Comparison of ENCODE assay signal across 8 cellular contexts in genomic region chr5:95861221-95861857, GRCh38. TPM values are rescaled to one million over a fixed set of nuclear protein-coding genes. Genes with fewer than 3 reads are reported as not detected.
DNase-seq lines count a peak whose midpoint lies in the region; ATAC-seq and TF ChIP-seq lines count a peak whose summit lies in the region.

No MANE protein-coding gene starts in this region.

- H3K79me2 ChIP-seq in PC-9 (ENCODE audit: low read depth): no peaks in the 10 kb centered on the region

- peak overlapping the region; percentile 55 for H3K4me3 Mint-ChIP-seq in activated T-cell treated with anti-CD3 and anti-CD28 coated beads, Interleukin-2, amount 50 U/mL, for 24 hours

- H3K9me3 ChIP-seq in PC-9 (ENCODE audit: insufficient read depth, low read depth): no peaks in the 10 kb centered on the region

- TSS peak; percentile 74 for BruUV-seq in PC-9 (replicated peaks; lab: Mats Ljungman, UMichigan)

- peak overlapping the region; percentile 70 for H3K4me2 ChIP-seq in PC-9

- peak overlapping the region; percentile 46; the same call in 1 of the 2 replicates for H3K4me3 ChIP-seq in PC-9

- H3K9me3 Mint-ChIP-seq in activated T-cell treated with anti-CD3 and anti-CD28 coated beads, Interleukin-2, amount 50 U/mL, for 24 hours: no peaks in the 10 kb centered on the region

- H3K36me3 ChIP-seq in PC-9 (ENCODE audit: low read depth): no peaks in the 10 kb centered on the region

- H3K9me2 ChIP-seq in PC-9 (ENCODE audit: insufficient read depth): no peaks in the 10 kb centered on the region

- H3K36me3 Mint-ChIP-seq in activated T-cell treated with anti-CD3 and anti-CD28 coated beads, Interleukin-2, amount 50 U/mL, for 24 hours (ENCODE audit: low read depth): no peaks in the 10 kb centered on the region

- no peaks in the 10 kb centered on the region for H3K27me3 ChIP-seq in PC-9 (ENCODE audit: insufficient read depth, low read depth)

- POLR2A ChIA-PET in PC-9 (lab: Charles Lee; ENCODE audit: unreplicated experiment): interaction anchor here (0.5 to 0.7 kb wide), 2 partner anchors 14 to 207 kb away, joined by 6 to 8 read pairs; no protein-coding TSS in a partner anchor

- H3K27ac ChIP-seq in PC-9: peak overlapping the region; percentile 95

- ATAC-seq in GM19455 (IDR thresholded peaks at IDR 0.05; ENCODE audit: unreplicated experiment): no peak

- intact Hi-C loops in PC-9 (cut with micrococcal nuclease; ENCODE audit: unreplicated experiment): loop anchor here (1.0 to 10.0 kb wide), 4 partner anchors 21 to 363 kb away; no protein-coding TSS in a partner anchor

- no peaks in the 10 kb centered on the region for H4K20me1 ChIP-seq in PC-9 (ENCODE audit: insufficient read depth)

- peaks cover 56% of the 10 kb centered on the region for H3K4me1 ChIP-seq in PC-9 (replicated peaks; ENCODE audit: insufficient read depth)

- H3K4me1 Mint-ChIP-seq in activated T-cell treated with anti-CD3 and anti-CD28 coated beads, Interleukin-2, amount 50 U/mL, for 24 hours (ENCODE audit: low read depth): peaks cover 81% of the 10 kb centered on the region

- CTCF ChIA-PET in PC-9 (lab: Charles Lee): interaction anchor here (0.5 to 0.6 kb wide), 2 partner anchors 42 to 88 kb away, joined by 4 to 27 read pairs; no protein-coding TSS in a partner anchor

- TF ChIP-seq CTCF in PC-9 (conservative IDR thresholded peaks at IDR 0.05): no peak

- peak; percentile 37 for DNase-seq in activated T-cell treated with anti-CD3 and anti-CD28 coated beads, Interleukin-2, amount 50 U/mL, for 24 hours
- DNase-seq in activated T-cell treated with anti-CD3 and anti-CD28 coated beads, Interleukin-2, amount 50 U/mL, for 1 hour: no peak
- DNase-seq in PC-9: peak; percentile 71 to 96
- peak; percentile 87 for DNase-seq in dermis blood vessel endothelial cell
- peak; percentile 98 for DNase-seq in non-pigmented ciliary epithelial cell (ENCODE audit: low read depth)
- no peak for DNase-seq in NCI-H146 treated with DMSO at 0.1 percent for 48 hours (lab: John Stamatoyannopoulos, UW; ENCODE audit: unreplicated experiment)
- DNase-seq in retina: no peak

- peak overlapping the region; percentile 90 for H3K27ac Mint-ChIP-seq in activated T-cell treated with anti-CD3 and anti-CD28 coated beads, Interleukin-2, amount 50 U/mL, for 24 hours

- H2AFZ ChIP-seq in PC-9: peak overlapping the region; percentile 45

- H3K27me3 Mint-ChIP-seq in activated T-cell treated with anti-CD3 and anti-CD28 coated beads, Interleukin-2, amount 50 U/mL, for 24 hours: no peaks in the 10 kb centered on the region

- H3F3A ChIP-seq in PC-9 (ENCODE audit: insufficient read depth, low read depth): peaks cover 54% of the 10 kb centered on the region

RNA-seq across cellular contexts. Expression of gene GLRX, which starts 38.8 kb away (rescaled TPM):
- total RNA-seq in PC-9 (2021) (23.0 and 25.5 TPM in 2 replicates), dermis blood vessel endothelial cell (18.3 and 26.0 TPM in 2 replicates)

Comparison
In these comparisons a context has a peak if more than half of its experiments do, and no peak if none do; other contexts are left out.
1. DNase-seq: peak in activated T-cell treated with anti-CD3 and anti-CD28 coated beads, Interleukin-2, amount 50 U/mL, for 24 hours (single experiment), PC-9 (2 of 2), dermis blood vessel endothelial cell (single experiment) and non-pigmented ciliary epithelial cell (single experiment); none in activated T-cell treated with anti-CD3 and anti-CD28 coated beads, Interleukin-2, amount 50 U/mL, for 1 hour (single experiment), NCI-H146 treated with DMSO at 0.1 percent for 48 hours (single experiment) and retina (single experiment).